In the genomic region with DNA sequence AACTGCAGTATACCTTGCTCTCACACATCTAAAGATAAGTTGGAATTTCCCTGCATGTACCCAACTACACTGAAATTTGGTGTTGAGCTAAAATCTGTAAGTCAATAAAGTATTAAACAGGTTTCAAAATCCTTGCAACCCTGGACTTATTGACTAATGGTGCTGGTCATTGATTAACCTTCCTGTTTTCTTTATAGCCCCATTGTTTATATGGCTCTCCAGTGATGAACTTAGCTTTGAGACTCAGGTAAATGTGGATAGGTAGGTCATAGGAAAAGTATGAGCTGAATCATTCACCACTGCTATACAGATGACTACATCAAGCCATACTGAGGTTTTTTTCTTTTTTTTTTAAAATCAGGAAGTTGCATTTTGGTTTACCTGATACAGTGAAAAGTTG, we compare ENCODE assay signal across 18 cellular contexts.
A peak's percentile ranks its signal among the peaks of the same experiment; 100 is the strongest.
DNase-seq lines count a peak whose midpoint lies in the region; ATAC-seq, FAIRE-seq and TF ChIP-seq lines count a peak whose summit lies in the region.
"Had no signal": no experiment of that assay in that cellular context is flagged by ENCODE, and none has a peak within 500 bp of the region (broad histone marks: within the 10 kb centered on the region; RNA-seq: fewer than 3 reads in every experiment).

No MANE protein-coding gene starts in this region.

- no peaks in the 10 kb centered on the region for H3K27me3 ChIP-seq in PC-9 (ENCODE audit: insufficient read depth, low read depth)
- no peaks in the 10 kb centered on the region for H3K27me3 ChIP-seq in right atrium auricular region

- H3K4me3 ChIP-seq in PC-9 (no peak overlapping the region), epithelial cell of esophagus (ENCODE audit: low read length) (no peak overlapping the region), right atrium auricular region (no peak overlapping the region)
- H3K4me3 ChIP-seq: GM23338 had no signal

- H4K20me1 ChIP-seq in PC-9 (ENCODE audit: insufficient read depth): no peaks in the 10 kb centered on the region

- CTCF ChIA-PET in PC-9 (lab: Charles Lee): no interaction called here

- in situ Hi-C loops in ACHN (cut with HindIII; ENCODE audit: low pct_ligation_motif_present, low pct_unique_long_range_greater_than_20kb, low sequenced_read_pairs): no loop called here

- H3K27ac ChIP-seq in PC-9 (peak overlapping the region; percentile 21), right atrium auricular region (no peak overlapping the region)

- TF ChIP-seq CTCF in PC-9 (conservative IDR thresholded peaks at IDR 0.05): no peak
- TF ChIP-seq CTCF in epithelial cell of esophagus (IDR thresholded peaks at IDR 0.05; ENCODE audit: insufficient read depth, low read depth, low read length, missing control alignments): no peak
- no peak for TF ChIP-seq CTCF in right atrium auricular region (IDR thresholded peaks at IDR 0.05)

- H3F3A ChIP-seq in PC-9 (ENCODE audit: insufficient read depth, low read depth): no peaks in the 10 kb centered on the region

- H3K4me1 ChIP-seq in PC-9 (replicated peaks; ENCODE audit: insufficient read depth) (peaks cover 13% of the 10 kb centered on the region), right atrium auricular region (no peaks in the 10 kb centered on the region)

- H3K9me3 ChIP-seq in PC-9 (ENCODE audit: insufficient read depth, low read depth) (no peaks in the 10 kb centered on the region), right atrium auricular region (no peaks in the 10 kb centered on the region)

- H3K79me2 ChIP-seq in PC-9 (ENCODE audit: low read depth): no peaks in the 10 kb centered on the region

- H3K9me2 ChIP-seq in PC-9 (ENCODE audit: insufficient read depth): no peaks in the 10 kb centered on the region; the same call in 1 of the 2 replicates

- DNase-seq in PC-9 (peak in 1 of 2 experiments; percentile 86), epithelial cell of esophagus (ENCODE audit: low read depth) (peak; percentile 84), left lobe of liver (ENCODE audit: low spot score) (no peak), urothelium cell line (ENCODE audit: low spot score) (peak; percentile 14), right atrium auricular region (ENCODE audit: low spot score) (no peak), ACHN (no peak)
- DNase-seq: DMS153; KG1; NCI-H1092 treated with DMSO at 0.1 percent for 48 hours; NCI-H1694; NCI-H345; NCI-H526 treated with DMSO at 0.1 percent for 48 hours; NK-92 treated with Interleukin-12 subunit alpha and Interleukin-12 subunit beta, amount 100 ng/mL, for 24 hours; OCI-M1 had no signal

- peak; percentile 79 for ATAC-seq in left lobe of liver
- no peak for ATAC-seq in HG02623 (IDR thresholded peaks at IDR 0.05; ENCODE audit: unreplicated experiment)
- ATAC-seq: GM23338, Right ventricle myocardium inferior had no signal

- BruUV-seq in PC-9 (replicated peaks; lab: Mats Ljungman, UMichigan): no TSS peak

- peak overlapping the region; percentile 0; the same call in 1 of the 2 replicates for H3K4me2 ChIP-seq in PC-9
- H3K4me2 ChIP-seq: GM23338 had no signal

- H3K36me3 ChIP-seq in PC-9 (ENCODE audit: low read depth) (no peaks in the 10 kb centered on the region), right atrium auricular region (no peaks in the 10 kb centered on the region)

- FAIRE-seq in urothelium cell line (lab: Jason Lieb, UNC): no peak
- FAIRE-seq: GM18507 had no signal

- POLR2A ChIA-PET in PC-9 (lab: Charles Lee; ENCODE audit: unreplicated experiment): interaction anchor here (0.6 to 0.7 kb wide), 3 partner anchors 90 to 1554 kb away, joined by 3 to 4 read pairs (median 4); no protein-coding TSS in a partner anchor

- intact Hi-C loops in PC-9 (cut with micrococcal nuclease; ENCODE audit: unreplicated experiment): no loop called here

- H2AFZ ChIP-seq in PC-9: no peak overlapping the region
- H2AFZ ChIP-seq: GM23338 had no signal

Comparison
In these comparisons a context has a peak if more than half of its experiments do, and no peak if none do; other contexts are left out.
1. DNase-seq: peak in epithelial cell of esophagus (single experiment) and urothelium cell line (single experiment); none in left lobe of liver (single experiment), right atrium auricular region (single experiment) and ACHN (single experiment).